ENCODE assay signal across 16 cellular contexts in the genomic region with DNA sequence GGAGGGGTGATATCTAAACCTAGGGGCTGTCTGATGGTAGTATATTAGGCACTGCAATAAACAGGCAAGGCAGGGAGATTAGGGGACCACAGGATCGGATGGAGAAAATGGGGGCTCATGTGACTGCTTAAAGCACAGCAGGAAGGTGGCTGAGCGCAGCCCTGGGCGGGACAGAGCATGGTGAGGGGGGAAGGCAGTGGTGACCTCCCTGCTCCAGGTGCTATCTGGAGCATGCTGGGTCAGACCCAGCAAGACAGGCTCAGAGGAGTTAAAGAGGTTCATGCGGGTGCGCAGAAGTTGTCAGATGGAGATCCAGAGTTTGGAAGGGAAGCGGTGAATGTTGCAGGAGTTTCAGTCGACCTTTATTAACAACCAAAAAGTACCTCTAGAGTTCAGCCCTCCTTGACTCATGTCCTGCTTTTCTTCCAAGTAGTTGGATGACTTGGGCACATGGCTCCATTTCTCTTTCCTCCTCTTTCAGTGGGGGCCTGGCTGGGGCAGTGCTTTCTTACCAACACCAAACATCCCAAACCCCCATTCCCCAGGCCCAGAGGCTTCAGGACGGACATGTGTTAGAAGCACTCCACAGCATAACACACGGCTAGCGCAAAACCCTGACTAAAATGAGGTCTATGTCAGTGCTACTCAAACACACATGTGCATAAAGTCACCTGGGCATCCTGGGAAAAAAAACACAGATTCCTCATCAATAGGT. TPM values are rescaled to one million over a fixed set of nuclear protein-coding genes. Genes with fewer than 3 reads are reported as not detected.
A peak's percentile ranks its signal among the peaks of the same experiment; 100 is the strongest.
DNase-seq lines count a peak whose midpoint lies in the region; ATAC-seq and TF ChIP-seq lines count a peak whose summit lies in the region.
"Had no signal": no experiment of that assay in that cellular context is flagged by ENCODE, and none has a peak within 500 bp of the region (broad histone marks: within the 10 kb centered on the region; RNA-seq: fewer than 3 reads in every experiment).

No MANE protein-coding gene starts in this region.

- H3K9me3 ChIP-seq in endodermal cell (ENCODE audit: control insufficient read depth, low read length) = no peaks in the 10 kb centered on the region
- H3K9me3 ChIP-seq: A549 had no signal

- H3K27ac ChIP-seq in endodermal cell (ENCODE audit: low read depth, low read length) = no peak overlapping the region
- H3K27ac ChIP-seq: 22Rv1, A549, C4-2B had no signal

- H3K4me3 ChIP-seq in endodermal cell (ENCODE audit: low read length) = no peak overlapping the region
- H3K4me3 ChIP-seq: A549 had no signal

- TF ChIP-seq CTCF in endodermal cell (conservative IDR thresholded peaks at IDR 0.05) = no peak
- TF ChIP-seq CTCF in osteocyte (IDR thresholded peaks at IDR 0.05) = no peak

- H3K9me3 Mint-ChIP-seq in endodermal cell = peaks cover 2% of the 10 kb centered on the region
- no peaks in the 10 kb centered on the region for H3K9me3 Mint-ChIP-seq in osteocyte (ENCODE audit: unreplicated experiment)
- H3K9me3 Mint-ChIP-seq: CD4-positive, alpha-beta T cell had no signal

- peak; percentile 28 for DNase-seq in activated CD8-positive, alpha-beta memory T cell treated with anti-CD3 and anti-CD28 coated beads for 24 hours
- no peak for DNase-seq in activated CD8-positive, alpha-beta memory T cell treated with anti-CD3 and anti-CD28 coated beads, Interleukin-2, amount 50 U/mL, for 4 hours
- DNase-seq in endodermal cell = peak; percentile 31
- peak; percentile 65 for DNase-seq in osteocyte (ENCODE audit: extremely low spot score, unreplicated experiment)
- no peak for DNase-seq in iPS-NIHi11 (ENCODE audit: low spot score)
- DNase-seq in NCI-H187 (lab: John Stamatoyannopoulos, UW) = no peak
- DNase-seq: AML-193; CD4-positive, alpha-beta T cell; DMS79 treated with DMSO at 0.1 percent for 48 hours; GF-D8; H9 had no signal

- H3K4me1 Mint-ChIP-seq in endodermal cell (peaks cover 17% of the 10 kb centered on the region), osteocyte (ENCODE audit: unreplicated experiment) (peaks cover 4% of the 10 kb centered on the region)

- H3K27ac Mint-ChIP-seq in endodermal cell (no peak overlapping the region), osteocyte (ENCODE audit: unreplicated experiment) (no peak overlapping the region)
- H3K27ac Mint-ChIP-seq: CD4-positive, alpha-beta T cell; H9 had no signal

- H3K27me3 Mint-ChIP-seq in endodermal cell (ENCODE audit: insufficient read depth) (peaks cover 62% of the 10 kb centered on the region), osteocyte (ENCODE audit: unreplicated experiment) (no peaks in the 10 kb centered on the region)

- no peaks in the 10 kb centered on the region for H3K4me1 ChIP-seq in endodermal cell (ENCODE audit: control insufficient read depth, insufficient read depth, low read length)
- H3K4me1 ChIP-seq: A549 had no signal

- no peak for ATAC-seq in GM18517 (IDR thresholded peaks at IDR 0.05; ENCODE audit: unreplicated experiment)
- ATAC-seq: A549 had no signal

- H3K4me3 Mint-ChIP-seq in endodermal cell (no peak overlapping the region), osteocyte (ENCODE audit: unreplicated experiment) (no peak overlapping the region)
- H3K4me3 Mint-ChIP-seq: CD4-positive, alpha-beta T cell; H9 had no signal

- no peaks in the 10 kb centered on the region for H3K36me3 ChIP-seq in endodermal cell (ENCODE audit: control insufficient read depth, insufficient read depth, low read length)

- H3K27me3 ChIP-seq in endodermal cell (ENCODE audit: control insufficient read depth, insufficient read depth, low read length, poor library complexity, severe bottlenecking) = no peaks in the 10 kb centered on the region

- H3K9ac ChIP-seq in endodermal cell (ENCODE audit: extremely low read depth, low read length, poor library complexity, severe bottlenecking) = no peak overlapping the region

- H3K36me3 Mint-ChIP-seq in endodermal cell (ENCODE audit: low read depth) (no peaks in the 10 kb centered on the region), osteocyte (ENCODE audit: unreplicated experiment) (no peaks in the 10 kb centered on the region)

- WGBS in endodermal cell (ENCODE audit: insufficient coverage in 1 of 2, insufficient read length in 1 of 2), 2 experiments = 89 to 96% methylated on average over 8 to 10 of the region's 10 CpGs

RNA-seq across cellular contexts. Expression of a gene that starts 41.5 kb away (rescaled TPM):
- total RNA-seq in endodermal cell (1 to 10 TPM; 1.1 TPM), osteocyte (not detected in 2 replicates)
- polyA plus RNA-seq in endodermal cell (2013, experiment 1 of 2) = 0.93 TPM
- 0.33 TPM for polyA plus RNA-seq in endodermal cell (2013, experiment 2 of 2)
- total RNA-seq: CD4-positive, alpha-beta T cell had no signal
- polyA plus RNA-seq: A549, BJ had no signal

Comparison
In these comparisons a context has a peak if more than half of its experiments do, and no peak if none do; other contexts are left out.
1. DNase-seq: peak in activated CD8-positive, alpha-beta memory T cell treated with anti-CD3 and anti-CD28 coated beads for 24 hours (single experiment), endodermal cell (single experiment) and osteocyte (single experiment); none in activated CD8-positive, alpha-beta memory T cell treated with anti-CD3 and anti-CD28 coated beads, Interleukin-2, amount 50 U/mL, for 4 hours (single experiment), iPS-NIHi11 (single experiment) and NCI-H187 (0 of 2).